ENCODE assay signal across 8 cellular contexts in genomic region chr6:34695729-34696188, GRCh38. TPM values are rescaled to one million over a fixed set of nuclear protein-coding genes. Genes with fewer than 3 reads are reported as not detected.
A peak's percentile ranks its signal among the peaks of the same experiment; 100 is the strongest.
DNase-seq lines count a peak whose midpoint lies in the region; ATAC-seq, FAIRE-seq and TF ChIP-seq lines count a peak whose summit lies in the region.

No MANE protein-coding gene starts in this region.

- intact Hi-C loops in CD4-positive, alpha-beta memory T cell (cut with micrococcal nuclease): loop anchor here (1.0 to 5.0 kb wide), 4 partner anchors 23 to 458 kb away; partner anchors contain the start of genes HMGA1 and SNRPC

- WGBS in H1 (ENCODE audit: extremely low coverage in 1 of 2, insufficient coverage in 1 of 2, insufficient read length in 1 of 2, insufficient replicate concordance in 2 of 2, low coverage in 1 of 2, low lambda C conversion rate in 2 of 2, missing lambda C conversion rate in 1 of 2), 2 experiments: 53% methylated on average over 4 of the region's 5 CpGs; no CpG with 5 or more reads in 1 of the 2 experiments

- H2AFZ ChIP-seq in H1 (ENCODE audit: low read length): no peak overlapping the region
- peak overlapping the region; percentile 71 for H2AFZ ChIP-seq in neuron (ENCODE audit: low read depth, low read length)

- ATAC-seq in HG02571 (IDR thresholded peaks at IDR 0.05; ENCODE audit: unreplicated experiment) (no peak), GM18517 (IDR thresholded peaks at IDR 0.05; ENCODE audit: unreplicated experiment) (no peak)

- H2BK120ac ChIP-seq in H1 (replicated peaks; ENCODE audit: low read depth, low read length): no peak overlapping the region

- H3K27me3 ChIP-seq in CD4-positive, alpha-beta memory T cell (ENCODE audit: insufficient read depth, low read length): no peaks in the 10 kb centered on the region
- no peaks in the 10 kb centered on the region for H3K27me3 ChIP-seq in H1 (replicated peaks in 1 of 4; ENCODE audit: control insufficient read depth in 3 of 4, extremely low read depth in 1 of 4, insufficient read depth in 3 of 4, low read length in 3 of 4)
- H3K27me3 ChIP-seq in neuron (ENCODE audit: insufficient read depth, low read length): no peaks in the 10 kb centered on the region

- no peak for TF ChIP-seq EP300 in H1 (IDR thresholded peaks at IDR 0.05; ENCODE audit: borderline replicate concordance in 1 of 2, low read depth in 2 of 2, low read length in 2 of 2)

- no peak overlapping the region for H4K8ac ChIP-seq in H1 (ENCODE audit: extremely low read depth, insufficient read depth, low read length)

- H4K5ac ChIP-seq in H1 (ENCODE audit: insufficient read length, low read depth, low read length): no peak overlapping the region

- peak overlapping the region; percentile 63 to 92 for H3K4me2 ChIP-seq in H1 (ENCODE audit: insufficient read depth in 1 of 2, low read depth in 2 of 2, low read length in 2 of 2)

- no peak overlapping the region for H3K56ac ChIP-seq in H1 (replicated peaks; ENCODE audit: insufficient read length, low read depth, low read length)

- peak overlapping the region; percentile 92 to 100 (median 96) for H3K27ac Mint-ChIP-seq in CD4-positive, alpha-beta memory T cell

- CTCF ChIA-PET in CD4-positive, alpha-beta memory T cell (lab: Charles Lee; ENCODE audit: partially characterized antibody): interaction anchor here (0.9 to 1.8 kb wide), 7 partner anchors 18 to 179 kb away, joined by 3 to 10 read pairs (median 4); partner anchors contain the start of gene SNRPC
- CTCF ChIA-PET in H1 (lab: Charles Lee; ENCODE audit: partially characterized antibody): interaction anchor here (0.6 to 1.2 kb wide), 3 partner anchors 29 to 1183 kb away, joined by 3 to 4 read pairs (median 3); no protein-coding TSS in a partner anchor

- no peak for FAIRE-seq in H1 (lab: Jason Lieb, UNC)

- no peaks in the 10 kb centered on the region for H3K27me3 Mint-ChIP-seq in CD4-positive, alpha-beta memory T cell

- peaks cover 35 to 66% (median 50%) of the 10 kb centered on the region in 4 donors for H3K4me1 Mint-ChIP-seq in CD4-positive, alpha-beta memory T cell

- peak overlapping the region; percentile 59 to 77 for H3K4me3 ChIP-seq in CD4-positive, alpha-beta memory T cell (ENCODE audit: low read length in 2 of 2)
- H3K4me3 ChIP-seq in H1 (ENCODE audit: extremely low read depth in 1 of 4, insufficient read depth in 2 of 4, low read depth in 3 of 4, low read length in 4 of 4) (peak overlapping the region; percentile 85 to 96 (median 88)), neuron (ENCODE audit: low read length) (peak overlapping the region; percentile 97)

- TF ChIP-seq POLR2A in H1 (IDR thresholded peaks at IDR 0.05; ENCODE audit: control extremely low read depth in 1 of 2, low read depth in 2 of 2, low read length in 2 of 2): no peak

- TF ChIP-seq CTCF in H1 (IDR thresholded peaks at IDR 0.05; ENCODE audit: control extremely low read depth in 1 of 3, insufficient read depth in 1 of 3, low read depth in 1 of 3, low read length in 3 of 3): no peak

- peaks cover 0 to 15% of the 10 kb centered on the region in 2 experiments for H4K20me1 ChIP-seq in H1 (replicated peaks in 1 of 2; ENCODE audit: control insufficient read depth in 1 of 2, insufficient read depth in 2 of 2, low read length in 2 of 2)

- H3K9ac ChIP-seq in H1 (replicated peaks in 1 of 4; ENCODE audit: extremely low read depth in 1 of 4, low read depth in 3 of 4, low read length in 3 of 4): peak overlapping the region; percentile 55 to 83 (median 83)

- H2BK5ac ChIP-seq in H1 (ENCODE audit: low read depth, low read length): 0 out of 2 replicates have a peak overlapping the region, but pooled peaks have one; percentile 35

- H2BK12ac ChIP-seq in H1 (ENCODE audit: low read depth, low read length): no peak overlapping the region

- H3K14ac ChIP-seq in H1 (ENCODE audit: insufficient read length): no peak overlapping the region

- H3K18ac ChIP-seq in H1 (ENCODE audit: extremely low read depth, low read length): no peak overlapping the region; the same call in 1 of the 2 replicates

- peaks cover 7% of the 10 kb centered on the region; the same call in 1 of the 2 replicates for H3K79me1 ChIP-seq in H1 (ENCODE audit: low read depth, low read length)

- no peak overlapping the region for H3K23ac ChIP-seq in H1 (ENCODE audit: insufficient read length)

- H3K4ac ChIP-seq in H1 (replicated peaks; ENCODE audit: insufficient read length, low read depth, low read length): no peak overlapping the region

- DNase-seq in CD4-positive, alpha-beta memory T cell: no peak
- DNase-seq in NCI-H82 treated with DMSO at 0.1 percent for 48 hours (lab: John Stamatoyannopoulos, UW; ENCODE audit: unreplicated experiment): peak; percentile 57
- no peak for DNase-seq in H1 (ENCODE audit: low read depth in 1 of 2, low spot score in 2 of 2)
- DNase-seq in islet precursor cell: no peak
- DNase-seq in activated CD8-positive, alpha-beta memory T cell treated with anti-CD3 and anti-CD28 coated beads, Interleukin-2, amount 50 U/mL, for 4 hours: no peak

- POLR2A ChIA-PET in CD4-positive, alpha-beta memory T cell (lab: Charles Lee; ENCODE audit: partially characterized antibody): interaction anchor here (1.0 to 3.9 kb wide), 13 partner anchors 11 to 472 kb away, joined by 3 to 48 read pairs (median 5); partner anchors contain the start of genes BLTP3A, RPS10, SNRPC and TAF11
- POLR2A ChIA-PET in H1 (lab: Charles Lee; ENCODE audit: partially characterized antibody): interaction anchor here (0.9 to 1.4 kb wide), 7 partner anchors 14 to 447 kb away, joined by 3 to 4 read pairs (median 3); partner anchors contain the start of genes SMIM29, SNRPC and TAF11

- peak overlapping the region; percentile 98 for H3K27ac ChIP-seq in CD4-positive, alpha-beta memory T cell (ENCODE audit: low read depth, low read length)
- no peak overlapping the region for H3K27ac ChIP-seq in H1 (ENCODE audit: low read depth, low read length)

- no peak for TF ChIP-seq RAD21 in H1 (IDR thresholded peaks at IDR 0.05 in 1 of 2, conservative IDR thresholded peaks at IDR 0.05 in 1 of 2; ENCODE audit: low read depth in 2 of 2, low read length in 2 of 2)

- H3K4me1 ChIP-seq in CD4-positive, alpha-beta memory T cell (ENCODE audit: insufficient read depth, low read length): peaks cover 55% of the 10 kb centered on the region
- H3K4me1 ChIP-seq in H1 (replicated peaks in 1 of 4; ENCODE audit: control insufficient read depth in 3 of 4, insufficient read depth in 4 of 4, low read length in 3 of 4) (peaks cover 0 to 7% (median under 1%) of the 10 kb centered on the region in 4 experiments; a peak in 3 of 7 replicates), neuron (ENCODE audit: insufficient read depth, low read length) (peaks cover 19% of the 10 kb centered on the region)

- H3K9me3 Mint-ChIP-seq in CD4-positive, alpha-beta memory T cell: peaks cover 0 to 2% (median 0%) of the 10 kb centered on the region in 8 donors

- H3K4me3 Mint-ChIP-seq in CD4-positive, alpha-beta memory T cell: peak overlapping the region; percentile 94 to 100 (median 98)

- no peak overlapping the region for H2BK20ac ChIP-seq in H1 (ENCODE audit: low read length)

- no peaks in the 10 kb centered on the region for H3K9me3 ChIP-seq in CD4-positive, alpha-beta memory T cell (ENCODE audit: control insufficient read depth in 1 of 2, low read length in 2 of 2)
- H3K9me3 ChIP-seq in H1 (ENCODE audit: insufficient read depth in 2 of 2, low read depth in 1 of 2, low read length in 1 of 2) (no peaks in the 10 kb centered on the region), neuron (ENCODE audit: low read length) (no peaks in the 10 kb centered on the region)

- H2BK15ac ChIP-seq in H1 (ENCODE audit: low read length): no peak overlapping the region

- no peak overlapping the region for H2AK5ac ChIP-seq in H1 (ENCODE audit: low read depth, low read length)

- peaks cover 0 to 15% of the 10 kb centered on the region in 2 donors for H3K36me3 Mint-ChIP-seq in CD4-positive, alpha-beta memory T cell

- H3K23me2 ChIP-seq in H1 (ENCODE audit: low read depth, low read length): peaks cover 11% of the 10 kb centered on the region

- peaks cover 8 to 55% of the 10 kb centered on the region in 2 experiments; a peak in 3 of 4 replicates for H3K79me2 ChIP-seq in H1 (ENCODE audit: control insufficient read depth in 1 of 2, insufficient read depth in 2 of 2, low read length in 2 of 2)

- no peak overlapping the region for H4K91ac ChIP-seq in H1 (replicated peaks; ENCODE audit: insufficient read length, low read length)

- H3K36me3 ChIP-seq in CD4-positive, alpha-beta memory T cell (ENCODE audit: insufficient read depth, low read length): no peaks in the 10 kb centered on the region
- H3K36me3 ChIP-seq in H1 (ENCODE audit: control insufficient read depth in 2 of 4, insufficient read depth in 4 of 4, low read length in 3 of 4) (no peaks in the 10 kb centered on the region), neuron (ENCODE audit: insufficient read depth, low read length) (peaks cover 2% of the 10 kb centered on the region)

TF ChIP-seq in H1, 55 proteins besides CTCF, POLR2A, EP300 and RAD21 (continues in another document):
- TF ChIP-seq SIN3A (conservative IDR thresholded peaks at IDR 0.05 in 1 of 2, IDR thresholded peaks at IDR 0.05 in 1 of 2; ENCODE audit: low read depth in 1 of 2, low read length in 2 of 2) (no peak), CBX8 (IDR thresholded peaks at IDR 0.05; ENCODE audit: borderline replicate concordance, low read depth, low read length) (no peak), BCL11A (IDR thresholded peaks at IDR 0.05; ENCODE audit: low read depth in 2 of 2, low read length in 2 of 2) (no peak), E2F6 (IDR thresholded peaks at IDR 0.05) (no peak), CTBP2 (IDR thresholded peaks at IDR 0.05; ENCODE audit: borderline replicate concordance, insufficient read depth, insufficient read length, low read length) (no peak), FOSL1 (IDR thresholded peaks at IDR 0.05; ENCODE audit: insufficient read depth, low read depth, low read length) (no peak)

RNA-seq across cellular contexts. Expression of gene ILRUN, which starts 0.8 kb away (rescaled TPM):
- 10 to 100 TPM; 68.6 to 70.7 TPM for total RNA-seq in CD4-positive, alpha-beta memory T cell
- 10 to 100 TPM; 14.8 to 15.1 TPM for polyA plus RNA-seq in CD4-positive, alpha-beta memory T cell
- total RNA-seq in H1 (2021; fragmentation: NEBNext Ultra II Directional; extraction: Animal tissue kit (Norgen Biotek cat#: 25700)): 81.2 TPM in 2 replicates
- 35.4 and 39.2 TPM in 2 replicates for polyA plus RNA-seq in H1 (2011; rRNA removed)
- 38.4 TPM for polyA plus RNA-seq in H1 (2011; cell fraction: cytosol; rRNA removed)
- polyA plus RNA-seq in H1 (2011; cell fraction: nucleus; rRNA removed): 25.5 TPM
- polyA plus RNA-seq in H1 (2012, experiment 1 of 2): 58.2 to 69.1 TPM (median 62.5 TPM) in 4 replicates
- 64.3 TPM for polyA plus RNA-seq in H1 (2012, experiment 2 of 2)
- polyA plus RNA-seq in H1 (2013, experiment 1 of 2): 34.8 TPM
- polyA plus RNA-seq in H1 (2013, experiment 2 of 2): 39.2 TPM
- polyA minus RNA-seq in H1 (2011; rRNA and poly(A)+ RNA removed): 88.2 and 92.7 TPM in 2 replicates
- 44.1 TPM for polyA minus RNA-seq in H1 (2011; cell fraction: cytosol; rRNA and poly(A)+ RNA removed)
- 25.4 TPM for polyA minus RNA-seq in H1 (2011; cell fraction: nucleus; rRNA and poly(A)+ RNA removed)
